In genomic region chr12:19530631-19531020, GRCh38 we compare ENCODE assay signal across 19 cellular contexts.
DNase-seq lines count a peak whose midpoint lies in the region; ATAC-seq, FAIRE-seq and TF ChIP-seq lines count a peak whose summit lies in the region.
"Had no signal": no experiment of that assay in that cellular context is flagged by ENCODE, and none has a peak within 500 bp of the region (broad histone marks: within the 10 kb centered on the region; RNA-seq: fewer than 3 reads in every experiment).

No MANE protein-coding gene starts in this region.

- DNase-seq in GM04503 (ENCODE audit: low read depth) (peak; percentile 39), SK-N-SH (no peak), fibroblast of peridontal ligament (ENCODE audit: extremely low read depth) (peak; percentile 38), renal cortical epithelial cell (ENCODE audit: low read depth) (peak; percentile 35), SHP77 treated with DMSO at 0.1 percent for 48 hours (lab: John Stamatoyannopoulos, UW) (no peak), GM19239 (ENCODE audit: insufficient read length, low spot score) (no peak)
- DNase-seq: activated CD4-positive, alpha-beta T cell treated with anti-CD3 and anti-CD28 coated beads, Interleukin-2, amount 50 U/mL, for 4 hours; activated naive CD8-positive, alpha-beta T cell treated with anti-CD3 and anti-CD28 coated beads, Interleukin-2, amount 50 U/mL, for 24 hours; activated T-cell treated with anti-CD3 and anti-CD28 coated beads, Interleukin-2, amount 50 U/mL, for 24 hours; left ventricle myocardium superior; NCI-H1105; stimulated activated CD4-positive, alpha-beta T cell treated with anti-CD3 and anti-CD28 coated beads, Interleukin-15, amount 100 ng/mL, for 24 hours; stomach had no signal

- TF ChIP-seq EP300 in SK-N-SH (IDR thresholded peaks at IDR 0.05; ENCODE audit: borderline replicate concordance in 1 of 2, low read depth in 1 of 2, low read length in 1 of 2), result no peak

- H3K4me1 ChIP-seq in SK-N-SH (ENCODE audit: control insufficient read depth in 1 of 2, insufficient read depth in 2 of 2, low read depth in 1 of 2, low read length in 1 of 2), result peaks cover 13 to 14% of the 10 kb centered on the region in 2 experiments; a peak in 3 of 4 replicates

- no peak overlapping the region for H3K9ac ChIP-seq in SK-N-SH

- H3K27me3 ChIP-seq in SK-N-SH (ENCODE audit: insufficient read depth), result no peaks in the 10 kb centered on the region
- H3K27me3 ChIP-seq: BE2C, stomach had no signal

- ATAC-seq in GM18861 (IDR thresholded peaks at IDR 0.05; ENCODE audit: unreplicated experiment) (no peak), GM18517 (IDR thresholded peaks at IDR 0.05; ENCODE audit: unreplicated experiment) (no peak)
- ATAC-seq: activated naive CD8-positive, alpha-beta T cell treated with anti-CD3 and anti-CD28 coated beads, Interleukin-2, amount 50 U/mL, for 24 hours; K562; left ventricle myocardium superior had no signal

- H3K4me2 ChIP-seq in SK-N-SH, result peak overlapping the region; percentile 35

- H3K4me3 ChIP-seq in SK-N-SH (ENCODE audit: low read depth in 2 of 2, low read length in 1 of 2), result no peak overlapping the region
- H3K4me3 ChIP-seq: K562, SK-N-MC, stomach had no signal

- peak overlapping the region; percentile 82 to 92 for H3K27ac ChIP-seq in SK-N-SH (ENCODE audit: low read depth in 2 of 2, low read length in 1 of 2)
- H3K27ac ChIP-seq: epithelial cell of prostate, SK-N-MC, stomach had no signal

- no peak for TF ChIP-seq CTCF in SK-N-SH (IDR thresholded peaks at IDR 0.05)

- H3K36me3 ChIP-seq in SK-N-SH (replicated peaks in 1 of 2; ENCODE audit: control insufficient read depth in 1 of 2, insufficient read depth in 2 of 2, low read length in 1 of 2), result peaks cover 0 to 9% of the 10 kb centered on the region in 2 experiments
- H3K36me3 ChIP-seq: BE2C had no signal

- H3K79me2 ChIP-seq in SK-N-SH (ENCODE audit: insufficient read depth), result no peaks in the 10 kb centered on the region

- peak overlapping the region; percentile 27; the same call in 1 of the 2 replicates for H2AFZ ChIP-seq in SK-N-SH (ENCODE audit: low read depth)

- no peak for TF ChIP-seq RAD21 in SK-N-SH (IDR thresholded peaks at IDR 0.05; ENCODE audit: low read length)

- FAIRE-seq in GM19239 (lab: Jason Lieb, UNC), result no peak
- FAIRE-seq: K562 had no signal

- no peaks in the 10 kb centered on the region for H4K20me1 ChIP-seq in SK-N-SH (ENCODE audit: insufficient read depth)

- POLR2A ChIA-PET in SK-N-SH (lab: Yijun Ruan, JAX), result no interaction called here

- peaks cover 22% of the 10 kb centered on the region for H3F3A ChIP-seq in SK-N-SH (replicated peaks; ENCODE audit: insufficient read depth)

- H3K9me2 ChIP-seq in SK-N-SH, result no peaks in the 10 kb centered on the region

- no peaks in the 10 kb centered on the region for H3K9me3 ChIP-seq in SK-N-SH
- H3K9me3 ChIP-seq: BE2C had no signal

- CTCF ChIA-PET in SK-N-SH (lab: Yijun Ruan, JAX), result interaction anchor here (0.7 to 1.9 kb wide), 4 partner anchors 11 to 113 kb away, joined by 3 to 5 read pairs (median 3); no protein-coding TSS in a partner anchor

TF ChIP-seq in SK-N-SH, 30 proteins besides CTCF, POLR2A, EP300 and RAD21:
- TF ChIP-seq MAX (IDR thresholded peaks at IDR 0.05; ENCODE audit: low read depth) (no peak), REST (IDR thresholded peaks at IDR 0.05; ENCODE audit: low read depth, low read length) (no peak), POLR2AphosphoS5 (IDR thresholded peaks at IDR 0.05; ENCODE audit: low read depth, low read length) (no peak), MEF2A (IDR thresholded peaks at IDR 0.05; ENCODE audit: borderline replicate concordance, low read depth) (no peak), EZH2phosphoT487 (IDR thresholded peaks at IDR 0.05; ENCODE audit: borderline replicate concordance, low read depth) (no peak), USF2 (IDR thresholded peaks at IDR 0.05; ENCODE audit: borderline replicate concordance, low read depth, low read length) (no peak), JUND (IDR thresholded peaks at IDR 0.05) (no peak), TAF1 (IDR thresholded peaks at IDR 0.05; ENCODE audit: borderline replicate concordance, low read depth, low read length) (no peak), GATA2 (CRISPR knock-in tag; IDR thresholded peaks at IDR 0.05) (no peak), FOXM1 (IDR thresholded peaks at IDR 0.05; ENCODE audit: low read depth) (no peak), PBX3 (IDR thresholded peaks at IDR 0.05) (no peak; the same call in 1 of the 2 replicates), NRF1 (IDR thresholded peaks at IDR 0.05; ENCODE audit: low read depth, low read length) (no peak), RFX5 (IDR thresholded peaks at IDR 0.05; ENCODE audit: low read length) (no peak), RXRA (IDR thresholded peaks at IDR 0.05; ENCODE audit: borderline replicate concordance, low read depth) (no peak), IRF3 (IDR thresholded peaks at IDR 0.05; ENCODE audit: low read depth, low read length) (no peak), SMC3 (IDR thresholded peaks at IDR 0.05; ENCODE audit: low read depth, low read length) (no peak), USF1 (IDR thresholded peaks at IDR 0.05; ENCODE audit: borderline replicate concordance, low read depth) (no peak), NFIC (IDR thresholded peaks at IDR 0.05; ENCODE audit: borderline replicate concordance) (no peak)

Comparison
In these comparisons a context has a peak if more than half of its experiments do, and no peak if none do; other contexts are left out.
1. DNase-seq: peak in GM04503 (single experiment), fibroblast of peridontal ligament (single experiment) and renal cortical epithelial cell (single experiment); none in SK-N-SH (single experiment), SHP77 treated with DMSO at 0.1 percent for 48 hours (single experiment) and GM19239 (single experiment).